Comparison of ENCODE assay signal across 12 cellular contexts in the genomic region with DNA sequence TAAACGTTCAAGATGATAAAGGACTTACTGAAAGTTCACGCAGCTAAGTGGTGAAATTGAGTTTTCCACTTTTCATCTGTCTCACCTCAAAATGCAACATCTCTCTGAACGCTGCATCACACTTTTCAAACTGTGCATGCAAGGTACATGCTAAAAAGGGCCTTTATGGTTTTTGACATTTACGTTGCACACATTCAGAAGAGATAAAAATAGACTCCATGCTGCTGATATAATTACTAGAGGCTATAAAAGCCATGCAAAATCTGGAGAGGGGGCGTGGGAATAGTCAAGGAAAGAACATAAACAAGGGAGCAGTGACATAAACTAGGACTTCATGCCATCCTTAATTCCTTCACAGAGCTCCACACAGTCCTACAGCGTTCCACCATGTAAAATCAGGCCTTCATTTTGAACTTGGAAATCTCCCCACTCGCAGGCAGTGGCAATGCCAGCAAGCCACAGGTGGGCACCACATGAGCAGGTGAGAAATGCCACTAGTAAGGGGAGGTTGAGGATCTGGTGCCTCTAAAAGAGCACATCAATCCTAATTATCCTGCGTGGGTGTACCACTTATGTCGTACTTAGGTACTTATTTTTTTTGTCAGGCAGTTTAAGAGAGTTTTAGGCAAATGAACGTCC.
DNase-seq lines count a peak whose midpoint lies in the region; ATAC-seq and TF ChIP-seq lines count a peak whose summit lies in the region.
"Had no signal": no experiment of that assay in that cellular context is flagged by ENCODE, and none has a peak within 500 bp of the region (broad histone marks: within the 10 kb centered on the region; RNA-seq: fewer than 3 reads in every experiment).

No MANE protein-coding gene starts in this region.

- no peaks in the 10 kb centered on the region for H3K27me3 ChIP-seq in CD8-positive, alpha-beta memory T cell (ENCODE audit: insufficient read depth, low read length, poor library complexity, severe bottlenecking)
- H3K27me3 ChIP-seq in esophagus squamous epithelium (no peaks in the 10 kb centered on the region), gastrocnemius medialis (no peaks in the 10 kb centered on the region)
- H3K27me3 ChIP-seq: neutrophil had no signal

- intact Hi-C loops in esophagus squamous epithelium (cut with DNase I), result no loop called here
- intact Hi-C loops in gastrocnemius medialis (cut with DNase I; ENCODE audit: low total_unique reads), result no loop called here
- intact Hi-C loops in activated T-helper 1 cell treated with anti-CD3 and anti-CD28 coated beads, Interleukin-12 subunit alpha, Interleukin-12 subunit beta, Interleukin-2, Interleukin-4 antibody, amounts not matched to agents 30 ng/mL and 10 ng/mL and 1 ng/mL, durations not matched to agents 14 hours and 24 hours and 36 hours (cut with micrococcal nuclease), result no loop called here

- CTCF ChIA-PET in CD8-positive, alpha-beta memory T cell (lab: Charles Lee), result interaction anchor here (1.2 to 1.9 kb wide), 3 partner anchors 10 to 71 kb away, joined by 5 to 7 read pairs (median 6); a partner anchor contains a TSS
- CTCF ChIA-PET in GM10248 (lab: Yijun Ruan, JAX), result interaction anchor here (0.7 to 3.3 kb wide), 13 partner anchors 10 to 106 kb away, joined by 3 to 30 read pairs (median 4); no protein-coding TSS in a partner anchor

- POLR2A ChIA-PET in CD8-positive, alpha-beta memory T cell (lab: Charles Lee), result no interaction called here
- POLR2A ChIA-PET in GM10248 (lab: Yijun Ruan, JAX), result no interaction called here

- peaks cover 0 to 2% of the 10 kb centered on the region in 2 donors for H3K27me3 Mint-ChIP-seq in CD8-positive, alpha-beta memory T cell
- peaks cover 9% of the 10 kb centered on the region for H3K27me3 Mint-ChIP-seq in activated T-helper 1 cell treated with anti-CD3 and anti-CD28 coated beads, Interleukin-12 subunit alpha, Interleukin-12 subunit beta, Interleukin-2, Interleukin-4 antibody, amounts not matched to agents 30 ng/mL and 10 ng/mL and 1 ng/mL, durations not matched to agents 14 hours and 24 hours and 36 hours (ENCODE audit: insufficient read depth)

- H3K9me3 ChIP-seq in CD8-positive, alpha-beta memory T cell (ENCODE audit: low read length), result no peaks in the 10 kb centered on the region
- no peaks in the 10 kb centered on the region for H3K9me3 ChIP-seq in esophagus squamous epithelium
- no peaks in the 10 kb centered on the region for H3K9me3 ChIP-seq in gastrocnemius medialis
- H3K9me3 ChIP-seq: neutrophil had no signal

- H3K4me3 Mint-ChIP-seq in CD8-positive, alpha-beta memory T cell, result peak overlapping the region; percentile 10 to 89 (median 76)
- H3K4me3 Mint-ChIP-seq in activated T-helper 1 cell treated with anti-CD3 and anti-CD28 coated beads, Interleukin-12 subunit alpha, Interleukin-12 subunit beta, Interleukin-2, Interleukin-4 antibody, amounts not matched to agents 30 ng/mL and 10 ng/mL and 1 ng/mL, durations not matched to agents 14 hours and 24 hours and 36 hours, result no peak overlapping the region

- peaks cover 0 to 4% (median 2%) of the 10 kb centered on the region in 3 donors for H3K36me3 Mint-ChIP-seq in CD8-positive, alpha-beta memory T cell
- H3K36me3 Mint-ChIP-seq in activated T-helper 1 cell treated with anti-CD3 and anti-CD28 coated beads, Interleukin-12 subunit alpha, Interleukin-12 subunit beta, Interleukin-2, Interleukin-4 antibody, amounts not matched to agents 30 ng/mL and 10 ng/mL and 1 ng/mL, durations not matched to agents 14 hours and 24 hours and 36 hours (ENCODE audit: low read depth), result peaks cover 8% of the 10 kb centered on the region

- peak overlapping the region in 7 of 8 donors; percentile 21 to 95 (median 66) for H3K27ac Mint-ChIP-seq in CD8-positive, alpha-beta memory T cell
- no peak overlapping the region for H3K27ac Mint-ChIP-seq in activated T-helper 1 cell treated with anti-CD3 and anti-CD28 coated beads, Interleukin-12 subunit alpha, Interleukin-12 subunit beta, Interleukin-2, Interleukin-4 antibody, amounts not matched to agents 30 ng/mL and 10 ng/mL and 1 ng/mL, durations not matched to agents 14 hours and 24 hours and 36 hours

- no peaks in the 10 kb centered on the region for H3K36me3 ChIP-seq in CD8-positive, alpha-beta memory T cell (ENCODE audit: insufficient read depth, low read length)
- H3K36me3 ChIP-seq in esophagus squamous epithelium (no peaks in the 10 kb centered on the region), gastrocnemius medialis (no peaks in the 10 kb centered on the region)
- H3K36me3 ChIP-seq: neutrophil had no signal

- peak overlapping the region; percentile 1 for H3K4me3 ChIP-seq in CD8-positive, alpha-beta memory T cell (ENCODE audit: low read length)
- H3K4me3 ChIP-seq in esophagus squamous epithelium (peak overlapping the region in 2 of 4 donors; percentile 15 to 51), gastrocnemius medialis (peak overlapping the region; percentile 27 to 53 (median 34))

- TF ChIP-seq POLR2A in esophagus squamous epithelium (IDR thresholded peaks at IDR 0.05), result no peak
- TF ChIP-seq POLR2A in gastrocnemius medialis (IDR thresholded peaks at IDR 0.05), result no peak

- 70% methylated on average over 10 of the region's 10 CpGs for WGBS in esophagus squamous epithelium, 2 donors

- peak; percentile 26 for ATAC-seq in HG03175 (IDR thresholded peaks at IDR 0.05; ENCODE audit: unreplicated experiment)
- ATAC-seq in gastrocnemius medialis, result peak in 1 of 2 donors; percentile 11
- no peak for ATAC-seq in omental fat pad (ENCODE audit: low FRiP score)

- no peaks in the 10 kb centered on the region for H3K9me3 Mint-ChIP-seq in CD8-positive, alpha-beta memory T cell
- H3K9me3 Mint-ChIP-seq in activated T-helper 1 cell treated with anti-CD3 and anti-CD28 coated beads, Interleukin-12 subunit alpha, Interleukin-12 subunit beta, Interleukin-2, Interleukin-4 antibody, amounts not matched to agents 30 ng/mL and 10 ng/mL and 1 ng/mL, durations not matched to agents 14 hours and 24 hours and 36 hours, result no peaks in the 10 kb centered on the region
- H3K9me3 Mint-ChIP-seq: activated T-cell treated with anti-CD3 and anti-CD28 coated beads, Interleukin-2, amount 50 U/mL, for 72 hours had no signal

- no peak for DNase-seq in CD8-positive, alpha-beta memory T cell
- DNase-seq in esophagus squamous epithelium (lab: John Stamatoyannopoulos, UW), result no peak
- no peak for DNase-seq in gastrocnemius medialis
- no peak for DNase-seq in GM10248 (ENCODE audit: extremely low spot score)
- no peak for DNase-seq in activated T-helper 1 cell treated with anti-CD3 and anti-CD28 coated beads, Interleukin-12 subunit alpha, Interleukin-12 subunit beta, Interleukin-2, Interleukin-4 antibody, amounts not matched to agents 30 ng/mL and 10 ng/mL and 1 ng/mL, durations not matched to agents 14 hours and 24 hours and 36 hours (ENCODE audit: low spot score)
- no peak for DNase-seq in omental fat pad (ENCODE audit: low spot score)
- no peak for DNase-seq in DMS 273 treated with DMSO at 0.1 percent for 48 hours (lab: John Stamatoyannopoulos, UW)
- DNase-seq: activated T-cell treated with anti-CD3 and anti-CD28 coated beads, Interleukin-2, amount 50 U/mL, for 72 hours; dermis blood vessel endothelial cell; NCI-H748 treated with DMSO at 0.1 percent for 48 hours had no signal

- peaks cover 11% of the 10 kb centered on the region for H3K4me1 ChIP-seq in CD8-positive, alpha-beta memory T cell (ENCODE audit: insufficient read depth, low read length)
- H3K4me1 ChIP-seq in esophagus squamous epithelium (peaks cover 0 to 65% (median 20%) of the 10 kb centered on the region in 3 donors), gastrocnemius medialis (peaks cover 23 to 29% of the 10 kb centered on the region in 2 donors)

- in situ Hi-C loops in gastrocnemius medialis (cut with MboI; ENCODE audit: low sequenced_read_pairs in 4 of 4), result no loop called here

- H3K4me1 Mint-ChIP-seq in CD8-positive, alpha-beta memory T cell, result peaks cover 41 to 55% (median 51%) of the 10 kb centered on the region in 3 donors
- peaks cover 27% of the 10 kb centered on the region for H3K4me1 Mint-ChIP-seq in activated T-helper 1 cell treated with anti-CD3 and anti-CD28 coated beads, Interleukin-12 subunit alpha, Interleukin-12 subunit beta, Interleukin-2, Interleukin-4 antibody, amounts not matched to agents 30 ng/mL and 10 ng/mL and 1 ng/mL, durations not matched to agents 14 hours and 24 hours and 36 hours (ENCODE audit: low read depth)

- TF ChIP-seq CTCF in esophagus squamous epithelium (IDR thresholded peaks at IDR 0.05) (no peak), gastrocnemius medialis (IDR thresholded peaks at IDR 0.05 in 4 of 5, conservative IDR thresholded peaks at IDR 0.05 in 1 of 5) (no peak), GM10248 (IDR thresholded peaks at IDR 0.05; ENCODE audit: control extremely low read depth, extremely low read depth, low read depth, missing control alignments) (no peak), omental fat pad (IDR thresholded peaks at IDR 0.05) (no peak)

- H3K27ac ChIP-seq in CD8-positive, alpha-beta memory T cell (ENCODE audit: low read depth, low read length), result no peak overlapping the region
- H3K27ac ChIP-seq in esophagus squamous epithelium (peak overlapping the region; percentile 1 to 71 (median 61)), gastrocnemius medialis (peak overlapping the region; percentile 11 to 72 (median 44))
